ENCODE assay signal across 22 cellular contexts in the genomic region with DNA sequence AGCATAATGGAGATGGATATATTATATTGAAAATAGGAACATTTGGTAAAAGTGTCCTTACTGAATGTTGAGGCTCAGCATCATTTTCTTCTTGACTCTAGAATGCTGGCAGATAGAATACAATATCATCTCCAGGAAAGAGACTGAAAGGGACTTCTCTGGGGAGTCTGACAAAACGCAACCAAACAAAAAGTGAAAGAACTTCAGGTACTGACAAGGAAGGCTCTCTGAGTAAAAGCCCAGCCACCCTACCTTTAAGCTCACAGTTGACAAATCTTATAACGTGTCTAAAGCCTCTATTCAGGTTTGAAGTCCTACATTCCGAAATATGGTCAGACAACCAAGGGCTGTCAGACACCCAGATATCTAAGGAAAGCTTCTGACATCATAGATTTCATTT.
DNase-seq lines count a peak whose midpoint lies in the region; ATAC-seq and TF ChIP-seq lines count a peak whose summit lies in the region.
"Had no signal": no experiment of that assay in that cellular context is flagged by ENCODE, and none has a peak within 500 bp of the region (broad histone marks: within the 10 kb centered on the region; RNA-seq: fewer than 3 reads in every experiment).

No MANE protein-coding gene starts in this region.

- BruUV-seq in PC-9 (replicated peaks; lab: Mats Ljungman, UMichigan) = no TSS peak

- H3K9me2 ChIP-seq in PC-9 (ENCODE audit: insufficient read depth) = no peaks in the 10 kb centered on the region

- H3K4me3 Mint-ChIP-seq in activated naive CD4-positive, alpha-beta T cell treated with anti-CD3 and anti-CD28 coated beads, Interleukin-2, amount 10 ng/mL, durations not matched to agents 7 days and 5 days = no peak overlapping the region
- H3K4me3 Mint-ChIP-seq: CD4-positive, CD25-positive, alpha-beta regulatory T cell; GM23338 had no signal

- no peaks in the 10 kb centered on the region for H3K79me2 ChIP-seq in PC-9 (ENCODE audit: low read depth)

- DNase-seq in PC-9 = no peak
- no peak for DNase-seq in lower lobe of right lung
- DNase-seq in suprapubic skin (ENCODE audit: low spot score in 2 of 2) = no peak
- no peak for DNase-seq in COLO829 (ENCODE audit: low spot score)
- DNase-seq in activated T-cell treated with anti-CD3 and anti-CD28 coated beads, Interleukin-2, amount 50 U/mL, for 1 hour = no peak
- DNase-seq in activated naive CD4-positive, alpha-beta T cell treated with anti-CD3 and anti-CD28 coated beads, Interleukin-2, amount 10 ng/mL, durations not matched to agents 7 days and 5 days = no peak
- DNase-seq: BE2C; CD4-positive, CD25-positive, alpha-beta regulatory T cell; DMS153; GDM1; HCEC 1CT; NCI-H1105; NCI-H2081 treated with DMSO at 0.1 percent for 48 hours; NCI-H446 treated with DMSO at 0.1 percent for 48 hours; NCI-H69; NK-92 treated with Interleukin-12 subunit alpha and Interleukin-12 subunit beta, amount 100 ng/mL, for 24 hours; RPMI8226; SIG-M5 had no signal

- H3K4me1 ChIP-seq in PC-9 (replicated peaks; ENCODE audit: insufficient read depth) (peaks cover 39% of the 10 kb centered on the region), lower lobe of right lung (no peaks in the 10 kb centered on the region), suprapubic skin (peaks cover 22% of the 10 kb centered on the region)
- H3K4me1 ChIP-seq: BE2C had no signal

- no peak overlapping the region for H3K4me3 ChIP-seq in PC-9
- H3K4me3 ChIP-seq in lower lobe of right lung = no peak overlapping the region
- no peak overlapping the region for H3K4me3 ChIP-seq in suprapubic skin
- H3K4me3 ChIP-seq: GM23338, K562 had no signal

- H3K27ac Mint-ChIP-seq in activated naive CD4-positive, alpha-beta T cell treated with anti-CD3 and anti-CD28 coated beads, Interleukin-2, amount 10 ng/mL, durations not matched to agents 7 days and 5 days = no peak overlapping the region
- H3K27ac Mint-ChIP-seq: CD4-positive, CD25-positive, alpha-beta regulatory T cell; GM23338 had no signal

- H3K36me3 ChIP-seq in PC-9 (ENCODE audit: low read depth) (no peaks in the 10 kb centered on the region), lower lobe of right lung (no peaks in the 10 kb centered on the region), suprapubic skin (no peaks in the 10 kb centered on the region)
- H3K36me3 ChIP-seq: BE2C had no signal

- TF ChIP-seq POLR2A in suprapubic skin (IDR thresholded peaks at IDR 0.05) = no peak

- no peaks in the 10 kb centered on the region for H3K27me3 ChIP-seq in PC-9 (ENCODE audit: insufficient read depth, low read depth)
- no peaks in the 10 kb centered on the region for H3K27me3 ChIP-seq in lower lobe of right lung (ENCODE audit: low read depth)
- H3K27me3 ChIP-seq in suprapubic skin = no peaks in the 10 kb centered on the region
- H3K27me3 ChIP-seq: BE2C had no signal

- H3K27me3 Mint-ChIP-seq in activated naive CD4-positive, alpha-beta T cell treated with anti-CD3 and anti-CD28 coated beads, Interleukin-2, amount 10 ng/mL, durations not matched to agents 7 days and 5 days = no peaks in the 10 kb centered on the region
- H3K27me3 Mint-ChIP-seq: CD4-positive, CD25-positive, alpha-beta regulatory T cell had no signal

- H3F3A ChIP-seq in PC-9 (ENCODE audit: insufficient read depth, low read depth) = peaks cover 6% of the 10 kb centered on the region; the same call in 1 of the 2 replicates

- H3K4me2 ChIP-seq in PC-9 = peak overlapping the region; percentile 28; the same call in 1 of the 2 replicates
- H3K4me2 ChIP-seq: GM23338 had no signal

- CTCF ChIA-PET in PC-9 (lab: Charles Lee) = no interaction called here
- CTCF ChIA-PET in activated naive CD4-positive, alpha-beta T cell treated with anti-CD3 and anti-CD28 coated beads, Interleukin-2, amount 10 ng/mL, durations not matched to agents 7 days and 5 days (lab: Charles Lee) = no interaction called here

- ATAC-seq in GM18870 (IDR thresholded peaks at IDR 0.05; ENCODE audit: unreplicated experiment) (peak; percentile 48), lower lobe of right lung (peak in 1 of 2 donors; percentile 65)
- ATAC-seq: GM23338, K562 had no signal

- H4K20me1 ChIP-seq in PC-9 (ENCODE audit: insufficient read depth) = no peaks in the 10 kb centered on the region

- POLR2A ChIA-PET in PC-9 (lab: Charles Lee; ENCODE audit: unreplicated experiment) = no interaction called here

- H3K9me3 ChIP-seq in PC-9 (ENCODE audit: insufficient read depth, low read depth) (peaks cover 9% of the 10 kb centered on the region; the same call in 1 of the 2 replicates), lower lobe of right lung (no peaks in the 10 kb centered on the region), suprapubic skin (no peaks in the 10 kb centered on the region)
- H3K9me3 ChIP-seq: BE2C, Caco-2 had no signal

- no peak overlapping the region for H2AFZ ChIP-seq in PC-9

- intact Hi-C loops in PC-9 (cut with micrococcal nuclease; ENCODE audit: unreplicated experiment) = no loop called here
- intact Hi-C loops in lower lobe of right lung (cut with DNase I) = no loop called here

- WGBS in suprapubic skin = 77% methylated on average over 3 of the region's 3 CpGs

- H3K27ac ChIP-seq in PC-9 = peak overlapping the region; percentile 60; the same call in 1 of the 2 replicates
- peak overlapping the region; percentile 33 for H3K27ac ChIP-seq in lower lobe of right lung
- H3K27ac ChIP-seq in suprapubic skin = peak overlapping the region; percentile 54

- H3K36me3 Mint-ChIP-seq in activated naive CD4-positive, alpha-beta T cell treated with anti-CD3 and anti-CD28 coated beads, Interleukin-2, amount 10 ng/mL, durations not matched to agents 7 days and 5 days = no peaks in the 10 kb centered on the region
- H3K36me3 Mint-ChIP-seq: CD4-positive, CD25-positive, alpha-beta regulatory T cell had no signal

- no peaks in the 10 kb centered on the region for H3K9me3 Mint-ChIP-seq in activated naive CD4-positive, alpha-beta T cell treated with anti-CD3 and anti-CD28 coated beads, Interleukin-2, amount 10 ng/mL, durations not matched to agents 7 days and 5 days

- H3K4me1 Mint-ChIP-seq in activated naive CD4-positive, alpha-beta T cell treated with anti-CD3 and anti-CD28 coated beads, Interleukin-2, amount 10 ng/mL, durations not matched to agents 7 days and 5 days = no peaks in the 10 kb centered on the region
- H3K4me1 Mint-ChIP-seq: CD4-positive, CD25-positive, alpha-beta regulatory T cell; GM23338 had no signal

- TF ChIP-seq EP300 in suprapubic skin (IDR thresholded peaks at IDR 0.05) = no peak

- TF ChIP-seq CTCF in PC-9 (conservative IDR thresholded peaks at IDR 0.05) = no peak
- no peak for TF ChIP-seq CTCF in lower lobe of right lung (IDR thresholded peaks at IDR 0.05)
- no peak for TF ChIP-seq CTCF in suprapubic skin (IDR thresholded peaks at IDR 0.05)
